In the genomic region with DNA sequence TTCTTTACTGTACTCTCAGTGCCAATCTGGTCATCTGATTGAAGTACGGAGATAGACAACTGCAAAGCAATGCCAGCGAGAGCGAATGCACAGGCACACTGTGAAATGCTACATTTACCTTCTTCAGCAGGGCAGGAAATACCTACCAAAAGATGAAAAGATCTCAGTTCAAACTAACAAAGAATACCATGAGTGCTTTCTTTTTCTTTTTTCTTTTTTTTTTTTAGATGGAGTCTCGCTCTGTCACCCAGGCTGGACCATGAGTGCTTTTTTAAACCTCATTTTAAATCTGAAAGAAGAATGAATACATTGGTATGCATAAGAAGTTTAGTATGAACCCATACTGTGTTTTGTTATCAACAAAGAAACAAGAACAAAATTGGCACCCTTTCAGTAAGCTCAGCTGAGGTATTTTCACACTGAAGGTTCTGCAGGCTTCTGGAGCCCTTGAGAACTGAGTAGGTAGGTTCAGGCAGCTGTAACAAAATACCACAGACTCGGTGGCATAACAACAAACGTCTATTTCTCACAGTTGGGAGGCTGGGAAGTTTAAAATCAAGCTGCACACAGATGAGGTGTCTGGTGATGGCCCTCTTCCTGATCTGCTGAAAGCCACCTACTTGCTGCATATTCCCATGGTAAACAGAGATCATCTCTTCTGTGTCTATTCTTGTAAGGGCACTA, we compare ENCODE assay signal across 17 cellular contexts. TPM values are rescaled to one million over a fixed set of nuclear protein-coding genes. Genes with fewer than 3 reads are reported as not detected.
DNase-seq lines count a peak whose midpoint lies in the region; ATAC-seq, FAIRE-seq and TF ChIP-seq lines count a peak whose summit lies in the region.
"Had no signal": no experiment of that assay in that cellular context is flagged by ENCODE, and none has a peak within 500 bp of the region (broad histone marks: within the 10 kb centered on the region; RNA-seq: fewer than 3 reads in every experiment).

No MANE protein-coding gene starts in this region.

- H3K9ac ChIP-seq in adipocyte (ENCODE audit: low read length) (no peak overlapping the region), parathyroid adenoma (no peak overlapping the region), endodermal cell (ENCODE audit: extremely low read depth, low read length, poor library complexity, severe bottlenecking) (no peak overlapping the region)

- H3K27me3 ChIP-seq in adipocyte (replicated peaks; ENCODE audit: control insufficient read depth, insufficient read depth, low read length): no peaks in the 10 kb centered on the region
- H3K27me3 ChIP-seq in parathyroid adenoma (ENCODE audit: control insufficient read depth, insufficient read depth, low read length): no peaks in the 10 kb centered on the region
- no peaks in the 10 kb centered on the region for H3K27me3 ChIP-seq in endodermal cell (ENCODE audit: control insufficient read depth, insufficient read depth, low read length, poor library complexity, severe bottlenecking)
- H3K27me3 ChIP-seq: dorsolateral prefrontal cortex, transverse colon had no signal

- H3K27ac Mint-ChIP-seq in activated CD4-positive, alpha-beta T cell treated with anti-CD3 and anti-CD28 coated beads, Interleukin-2, amount 10 ng/mL, durations not matched to agents 7 days and 5 days: peak overlapping the region; percentile 92
- H3K27ac Mint-ChIP-seq in endodermal cell: no peak overlapping the region

- no peaks in the 10 kb centered on the region for H3K9me2 ChIP-seq in OCI-LY7 (ENCODE audit: insufficient read depth, low read length)

- no peak for ATAC-seq in HG02759 (IDR thresholded peaks at IDR 0.05; ENCODE audit: unreplicated experiment)

- no TSS peak for BruUV-seq in OCI-LY7 (replicated peaks; lab: Mats Ljungman, UMichigan)

- H3K4me1 Mint-ChIP-seq in activated CD4-positive, alpha-beta T cell treated with anti-CD3 and anti-CD28 coated beads, Interleukin-2, amount 10 ng/mL, durations not matched to agents 7 days and 5 days: peaks cover 87% of the 10 kb centered on the region
- H3K4me1 Mint-ChIP-seq in endodermal cell: peaks cover 34% of the 10 kb centered on the region

- H3K4me1 ChIP-seq in OCI-LY7 (ENCODE audit: insufficient read depth, low read length, poor library complexity, severe bottlenecking): peaks cover 77% of the 10 kb centered on the region
- H3K4me1 ChIP-seq in adipocyte (ENCODE audit: control insufficient read depth, insufficient read depth, low read length): peaks cover 53% of the 10 kb centered on the region
- peaks cover 23% of the 10 kb centered on the region for H3K4me1 ChIP-seq in parathyroid adenoma
- H3K4me1 ChIP-seq in endodermal cell (ENCODE audit: control insufficient read depth, insufficient read depth, low read length): no peaks in the 10 kb centered on the region

- intact Hi-C loops in OCI-LY7 (cut with micrococcal nuclease; ENCODE audit: unreplicated experiment): no loop called here

- H2AFZ ChIP-seq in OCI-LY7 (ENCODE audit: low read length) (peak overlapping the region; percentile 78), parathyroid adenoma (peak overlapping the region; percentile 75)

- H3K79me2 ChIP-seq in OCI-LY7 (ENCODE audit: insufficient read depth, low read depth, low read length): no peaks in the 10 kb centered on the region; the same call in 1 of the 2 replicates
- no peaks in the 10 kb centered on the region for H3K79me2 ChIP-seq in parathyroid adenoma

- no peak for TF ChIP-seq CTCF in OCI-LY7 (conservative IDR thresholded peaks at IDR 0.05; ENCODE audit: low read length)
- TF ChIP-seq CTCF in parathyroid adenoma (IDR thresholded peaks at IDR 0.05): no peak
- TF ChIP-seq CTCF in endodermal cell (conservative IDR thresholded peaks at IDR 0.05): no peak

- no peak overlapping the region for H3K4me3 ChIP-seq in OCI-LY7 (ENCODE audit: low read depth, low read length, poor library complexity, severe bottlenecking)
- H3K4me3 ChIP-seq in adipocyte (ENCODE audit: low read length): no peak overlapping the region
- H3K4me3 ChIP-seq in parathyroid adenoma (ENCODE audit: low read depth, low read length): peak overlapping the region; percentile 40
- no peak overlapping the region for H3K4me3 ChIP-seq in endodermal cell (ENCODE audit: low read length)
- H3K4me3 ChIP-seq: dorsolateral prefrontal cortex, transverse colon had no signal

- H3K36me3 ChIP-seq in OCI-LY7 (ENCODE audit: insufficient read depth, low read length): no peaks in the 10 kb centered on the region
- H3K36me3 ChIP-seq in adipocyte (ENCODE audit: control insufficient read depth, insufficient read depth, low read length, severe bottlenecking): no peaks in the 10 kb centered on the region
- H3K36me3 ChIP-seq in parathyroid adenoma (ENCODE audit: control insufficient read depth, insufficient read depth, low read length): no peaks in the 10 kb centered on the region
- no peaks in the 10 kb centered on the region for H3K36me3 ChIP-seq in endodermal cell (ENCODE audit: control insufficient read depth, insufficient read depth, low read length)
- H3K36me3 ChIP-seq: transverse colon had no signal

- peaks cover 4% of the 10 kb centered on the region for H3K9me3 Mint-ChIP-seq in activated CD4-positive, alpha-beta T cell treated with anti-CD3 and anti-CD28 coated beads, Interleukin-2, amount 10 ng/mL, durations not matched to agents 7 days and 5 days
- peaks cover 5% of the 10 kb centered on the region for H3K9me3 Mint-ChIP-seq in endodermal cell

- 60 to 73% methylated on average over 2 to 6 of the region's 6 CpGs for WGBS in endodermal cell (ENCODE audit: insufficient coverage in 1 of 2, insufficient read length in 1 of 2), 2 experiments

- H3K27ac ChIP-seq in OCI-LY7 (ENCODE audit: low read depth, low read length, poor library complexity, severe bottlenecking) (peak overlapping the region; percentile 52), parathyroid adenoma (peak overlapping the region; percentile 91), endodermal cell (ENCODE audit: low read depth, low read length) (no peak overlapping the region)
- H3K27ac ChIP-seq: dorsolateral prefrontal cortex, transverse colon had no signal

- POLR2A ChIA-PET in activated CD4-positive, alpha-beta T cell treated with anti-CD3 and anti-CD28 coated beads, Interleukin-2, amount 10 ng/mL, durations not matched to agents 7 days and 5 days (lab: Charles Lee): no interaction called here
- POLR2A ChIA-PET in OCI-LY7 (lab: Charles Lee): interaction anchor here (0.6 to 3.5 kb wide), 8 partner anchors 7 to 1188 kb away, joined by 3 to 30 read pairs (median 3); no protein-coding TSS in a partner anchor

- peaks cover 13% of the 10 kb centered on the region for H3K36me3 Mint-ChIP-seq in activated CD4-positive, alpha-beta T cell treated with anti-CD3 and anti-CD28 coated beads, Interleukin-2, amount 10 ng/mL, durations not matched to agents 7 days and 5 days (ENCODE audit: low read depth)
- no peaks in the 10 kb centered on the region for H3K36me3 Mint-ChIP-seq in endodermal cell (ENCODE audit: low read depth)

- no peaks in the 10 kb centered on the region for H4K20me1 ChIP-seq in OCI-LY7 (ENCODE audit: insufficient read depth, low read length)

- peak overlapping the region; percentile 67 for H3K4me3 Mint-ChIP-seq in activated CD4-positive, alpha-beta T cell treated with anti-CD3 and anti-CD28 coated beads, Interleukin-2, amount 10 ng/mL, durations not matched to agents 7 days and 5 days
- H3K4me3 Mint-ChIP-seq in endodermal cell: no peak overlapping the region

- no peaks in the 10 kb centered on the region for H3K9me3 ChIP-seq in OCI-LY7 (ENCODE audit: low read length)
- no peaks in the 10 kb centered on the region for H3K9me3 ChIP-seq in adipocyte (ENCODE audit: control insufficient read depth, low read length)
- H3K9me3 ChIP-seq in parathyroid adenoma (ENCODE audit: control insufficient read depth, low read length): no peaks in the 10 kb centered on the region
- H3K9me3 ChIP-seq in endodermal cell (ENCODE audit: control insufficient read depth, low read length): no peaks in the 10 kb centered on the region
- H3K9me3 ChIP-seq: transverse colon had no signal

- FAIRE-seq in GM12892 (lab: Jason Lieb, UNC): no peak
- FAIRE-seq: HTR-8/SVneo had no signal

- no peaks in the 10 kb centered on the region for H3K27me3 Mint-ChIP-seq in activated CD4-positive, alpha-beta T cell treated with anti-CD3 and anti-CD28 coated beads, Interleukin-2, amount 10 ng/mL, durations not matched to agents 7 days and 5 days
- H3K27me3 Mint-ChIP-seq in endodermal cell (ENCODE audit: insufficient read depth): no peaks in the 10 kb centered on the region

- H3K4me2 ChIP-seq in OCI-LY7 (ENCODE audit: low read length) (peak overlapping the region; percentile 46), parathyroid adenoma (ENCODE audit: low read length) (peak overlapping the region; percentile 57)

- TF ChIP-seq POLR2A in GM12892 (IDR thresholded peaks at IDR 0.05; ENCODE audit: low read depth, low read length): no peak

- CTCF ChIA-PET in activated CD4-positive, alpha-beta T cell treated with anti-CD3 and anti-CD28 coated beads, Interleukin-2, amount 10 ng/mL, durations not matched to agents 7 days and 5 days (lab: Charles Lee): interaction anchor here (0.8 to 1.8 kb wide), 9 partner anchors 9 to 174 kb away, joined by 3 to 5 read pairs (median 5); no protein-coding TSS in a partner anchor
- CTCF ChIA-PET in OCI-LY7 (lab: Charles Lee; ENCODE audit: unreplicated experiment): interaction anchor here (0.5 kb wide), 1 partner anchor 29 kb away, joined by 3 read pairs; no protein-coding TSS in a partner anchor

- DNase-seq in activated CD4-positive, alpha-beta T cell treated with anti-CD3 and anti-CD28 coated beads, Interleukin-2, amount 10 ng/mL, durations not matched to agents 7 days and 5 days: peak; percentile 58
- no peak for DNase-seq in activated CD4-positive, alpha-beta T cell treated with anti-CD3 and anti-CD28 coated beads, Interleukin-2, amount 50 U/mL, for 48 hours
- DNase-seq in OCI-LY7 (ENCODE audit: low spot score) (no peak), adipocyte (ENCODE audit: low read depth) (peak; percentile 11), GM12892 (ENCODE audit: insufficient read length) (no peak), endodermal cell (no peak)
- DNase-seq: activated CD4-positive, alpha-beta T cell treated with anti-CD3 and anti-CD28 coated beads for 1 hour; amygdala; Calu3; dorsolateral prefrontal cortex; NCI-H226; stimulated activated CD4-positive, alpha-beta T cell treated with anti-CD3 and anti-CD28 coated beads, Interleukin-12 subunit alpha, Interleukin-12 subunit beta, amount 100 ng/mL, for 4 hours; transverse colon had no signal

RNA-seq across cellular contexts. Expression of a gene that starts 1.7 kb away (rescaled TPM):
- total RNA-seq in activated CD4-positive, alpha-beta T cell treated with anti-CD3 and anti-CD28 coated beads, Interleukin-2, amount 10 ng/mL, durations not matched to agents 7 days and 5 days: 10 to 100 TPM; 48.2 to 56.0 TPM
- total RNA-seq in OCI-LY7 (2014; rRNA removed; shearing (Covaris generic)): 37.1 and 50.6 TPM in 2 replicates
- total RNA-seq in OCI-LY7 (2022): 88.7 and 95.4 TPM in 2 replicates
- polyA plus RNA-seq in GM12892 (2012; ENCODE audit: missing spikeins): 2.4 TPM
- total RNA-seq in endodermal cell: not detected
- polyA plus RNA-seq in endodermal cell (2013, experiment 1 of 2): not detected
- not detected for polyA plus RNA-seq in endodermal cell (2013, experiment 2 of 2)
- total RNA-seq: osteocyte had no signal

RNA-seq across cellular contexts. Expression of a gene that starts 25.4 kb away (rescaled TPM):
- total RNA-seq in activated CD4-positive, alpha-beta T cell treated with anti-CD3 and anti-CD28 coated beads, Interleukin-2, amount 10 ng/mL, durations not matched to agents 7 days and 5 days: 100 to 1,000 TPM; 329 to 349 TPM
- 34.4 and 39.9 TPM in 2 replicates for total RNA-seq in OCI-LY7 (2014; rRNA removed; shearing (Covaris generic))
- total RNA-seq in OCI-LY7 (2022) (9.8 and 13.5 TPM in 2 replicates), endodermal cell (1 to 10 TPM in 1 of 2 donors, under 1 TPM in 1; 0.89 to 2.6 TPM)
- 46.1 TPM for polyA plus RNA-seq in GM12892 (2012; ENCODE audit: missing spikeins)
- polyA plus RNA-seq in endodermal cell (2013, experiment 1 of 2): not detected
- not detected for polyA plus RNA-seq in endodermal cell (2013, experiment 2 of 2)
- total RNA-seq: osteocyte had no signal

Comparison
In these comparisons a context has a peak if more than half of its experiments do, and no peak if none do; other contexts are left out.
1. DNase-seq: peak in activated CD4-positive, alpha-beta T cell treated with anti-CD3 and anti-CD28 coated beads, Interleukin-2, amount 10 ng/mL, durations not matched to agents 7 days and 5 days (single experiment) and adipocyte (single experiment); none in activated CD4-positive, alpha-beta T cell treated with anti-CD3 and anti-CD28 coated beads, Interleukin-2, amount 50 U/mL, for 48 hours (0 of 2), OCI-LY7 (single experiment), GM12892 (single experiment) and endodermal cell (single experiment).
2. RNA of a gene that starts 1.7 kb away (total RNA-seq): 37.1 to 95.4 TPM in OCI-LY7 and 48.2 to 56.0 TPM in activated CD4-positive, alpha-beta T cell treated with anti-CD3 and anti-CD28 coated beads, Interleukin-2, amount 10 ng/mL, durations not matched to agents 7 days and 5 days; not detected in endodermal cell; every median in the first group is over 10 times any median in the second.
3. RNA of a gene that starts 25.4 kb away (total RNA-seq): 329 to 349 TPM in activated CD4-positive, alpha-beta T cell treated with anti-CD3 and anti-CD28 coated beads, Interleukin-2, amount 10 ng/mL, durations not matched to agents 7 days and 5 days; 9.8 to 39.9 TPM in OCI-LY7 and 0.89 to 2.6 TPM in endodermal cell; every median in the first group is over 4 times any median in the second.